Comparison of ENCODE assay signal across 21 cellular contexts in the genomic region with DNA sequence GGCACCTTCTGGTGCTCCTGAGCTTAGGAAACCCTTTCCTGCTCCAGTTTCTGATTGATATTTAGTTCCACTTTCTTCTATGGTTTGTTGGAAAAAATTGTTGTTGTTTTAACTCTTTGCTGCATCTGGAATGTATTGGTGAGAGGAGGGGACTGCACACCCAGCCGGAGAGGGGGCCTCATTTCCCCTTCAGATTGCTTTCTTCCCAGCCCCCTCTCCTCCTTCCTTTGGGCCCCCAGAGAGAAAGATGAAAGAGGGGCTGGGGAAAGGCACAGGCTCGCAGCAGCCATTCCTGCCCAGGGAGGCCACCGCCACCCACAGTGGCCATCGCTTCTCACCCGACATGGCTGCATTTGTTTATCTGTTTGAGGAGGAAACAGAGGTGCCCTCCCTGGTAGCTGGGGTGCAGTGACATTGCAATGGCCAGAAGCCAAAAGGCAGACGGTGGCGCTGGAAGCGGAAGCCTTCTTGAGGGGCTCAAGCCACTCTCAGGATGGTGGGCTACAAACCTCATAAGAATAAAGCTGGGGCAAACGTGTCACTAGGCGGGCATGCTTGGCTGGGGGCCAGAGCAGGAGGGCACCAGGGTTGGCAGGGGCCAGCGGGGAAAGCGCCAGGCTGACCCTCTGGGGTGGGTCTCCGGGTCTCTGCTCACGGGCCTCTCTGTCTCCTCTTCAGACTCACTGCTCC. TPM values are rescaled to one million over a fixed set of nuclear protein-coding genes. Genes with fewer than 3 reads are reported as not detected.
DNase-seq lines count a peak whose midpoint lies in the region; ATAC-seq and TF ChIP-seq lines count a peak whose summit lies in the region.
"Had no signal": no experiment of that assay in that cellular context is flagged by ENCODE, and none has a peak within 500 bp of the region (broad histone marks: within the 10 kb centered on the region; RNA-seq: fewer than 3 reads in every experiment).

No MANE protein-coding gene starts in this region.

- TF ChIP-seq CTCF in GM10266 (IDR thresholded peaks at IDR 0.05; ENCODE audit: control insufficient read depth, insufficient read depth, low read depth, missing control alignments) (no peak), WERI-Rb-1 (IDR thresholded peaks at IDR 0.05; ENCODE audit: low read depth, low read length) (no peak), gastrocnemius medialis (IDR thresholded peaks at IDR 0.05 in 4 of 5, conservative IDR thresholded peaks at IDR 0.05 in 1 of 5) (no peak)

- H3K36me3 ChIP-seq in WERI-Rb-1 (no peaks in the 10 kb centered on the region), gastrocnemius medialis (peaks cover 0 to 11% of the 10 kb centered on the region in 2 donors)
- H3K36me3 ChIP-seq: thoracic aorta had no signal

- TF ChIP-seq POLR2A in gastrocnemius medialis (IDR thresholded peaks at IDR 0.05) (no peak), GM18505 (IDR thresholded peaks at IDR 0.05; ENCODE audit: borderline replicate concordance, extremely low read depth, insufficient read depth, insufficient read length) (no peak)

- no peak overlapping the region for H3K4me3 ChIP-seq in WERI-Rb-1 (ENCODE audit: low read depth, low read length)
- no peak overlapping the region for H3K4me3 ChIP-seq in gastrocnemius medialis
- H3K4me3 ChIP-seq: coronary artery, thoracic aorta had no signal

- intact Hi-C loops in gastrocnemius medialis (cut with DNase I; ENCODE audit: low total_unique reads): no loop called here

- DNase-seq in GM10266 (ENCODE audit: extremely low spot score) (peak; percentile 16), WERI-Rb-1 (peak; percentile 2), iPS-NIHi11 (ENCODE audit: low spot score) (peak; percentile 9), gastrocnemius medialis (no peak), glomerular visceral epithelial cell (ENCODE audit: extremely low spot score) (no peak), LoVo (ENCODE audit: low spot score) (no peak)
- DNase-seq: activated CD8-positive, alpha-beta T cell treated with anti-CD3 and anti-CD28 coated beads for 36 hours; activated T-cell treated with anti-CD3 and anti-CD28 coated beads, Interleukin-2, amount 50 U/mL, for 48 hours; DMS153; GOT3; NCI-H1930; NCI-H446 had no signal

- H3K27me3 ChIP-seq in WERI-Rb-1 (ENCODE audit: insufficient read depth, low read depth, severe bottlenecking) (peaks cover 75% of the 10 kb centered on the region), gastrocnemius medialis (no peaks in the 10 kb centered on the region)

- no peak overlapping the region for H3K27ac ChIP-seq in WERI-Rb-1
- H3K27ac ChIP-seq in gastrocnemius medialis: peak overlapping the region; percentile 53 to 99 (median 84)
- H3K27ac ChIP-seq: RWPE1, thoracic aorta, VCaP had no signal

- H3K4me1 ChIP-seq in gastrocnemius medialis: peaks cover 6 to 11% of the 10 kb centered on the region in 2 donors

- in situ Hi-C loops in gastrocnemius medialis (cut with MboI; ENCODE audit: low sequenced_read_pairs in 4 of 4): no loop called here

- no peak for ATAC-seq in gastrocnemius medialis
- ATAC-seq in GM18505 (IDR thresholded peaks at IDR 0.05; ENCODE audit: unreplicated experiment): no peak
- no peak for ATAC-seq in GM21723 (IDR thresholded peaks at IDR 0.05; ENCODE audit: unreplicated experiment)
- ATAC-seq: activated CD8-positive, alpha-beta T cell treated with anti-CD3 and anti-CD28 coated beads for 36 hours; activated naive CD4-positive, alpha-beta T cell treated with anti-CD3 and anti-CD28 coated beads, Interleukin-2, amount 50 U/mL, for 72 hours had no signal

- no peaks in the 10 kb centered on the region for H3K9me3 ChIP-seq in WERI-Rb-1 (ENCODE audit: severe bottlenecking)
- no peaks in the 10 kb centered on the region for H3K9me3 ChIP-seq in gastrocnemius medialis
- H3K9me3 ChIP-seq: thoracic aorta had no signal

RNA-seq across cellular contexts. Expression of gene TNNT3, which starts 12.4 kb away (rescaled TPM):
- 1,000 to 10,000 TPM; 1,260 to 3,441 (median 1,835) TPM for total RNA-seq in gastrocnemius medialis
- total RNA-seq: progenitor cell of endocrine pancreas had no signal

RNA-seq across cellular contexts. Expression of gene MRPL23, which starts 15.2 kb away (rescaled TPM):
- total RNA-seq in gastrocnemius medialis: 100 to 1,000 TPM; 128 to 243 (median 187) TPM

RNA-seq across cellular contexts. Expression of gene PRR33, which starts 40.2 kb away (rescaled TPM):
- total RNA-seq in gastrocnemius medialis: 1 to 10 TPM in 2 of 4 donors, under 1 TPM in 2; 0.16 to 2.3 (median 1.0) TPM
- total RNA-seq: liver, progenitor cell of endocrine pancreas had no signal

Comparison
In these comparisons a context has a peak if more than half of its experiments do, and no peak if none do; other contexts are left out.
1. DNase-seq: peak in GM10266 (single experiment), WERI-Rb-1 (single experiment) and iPS-NIHi11 (single experiment); none in gastrocnemius medialis (0 of 2), glomerular visceral epithelial cell (single experiment) and LoVo (single experiment).